In genomic region chr12:6786416-6787094, GRCh38 we compare ENCODE assay signal across 19 cellular contexts. TPM values are rescaled to one million over a fixed set of nuclear protein-coding genes. Genes with fewer than 3 reads are reported as not detected.
A peak's percentile ranks its signal among the peaks of the same experiment; 100 is the strongest.
DNase-seq lines count a peak whose midpoint lies in the region; ATAC-seq and TF ChIP-seq lines count a peak whose summit lies in the region.
"Had no signal": no experiment of that assay in that cellular context is flagged by ENCODE, and none has a peak within 500 bp of the region (broad histone marks: within the 10 kb centered on the region; RNA-seq: fewer than 3 reads in every experiment).

No MANE protein-coding gene starts in this region.

- 62% methylated on average over 9 of the region's 9 CpGs for WGBS in hepatocyte (ENCODE audit: low lambda C conversion rate, missing lambda C conversion rate)

- peak overlapping the region; percentile 45 for H3K27ac ChIP-seq in left ventricle myocardium inferior (replicated peaks)
- H3K27ac ChIP-seq in effector memory CD4-positive, alpha-beta T cell (ENCODE audit: insufficient read depth, low read length, poor library complexity, severe bottlenecking), result peak overlapping the region; percentile 63
- H3K27ac ChIP-seq in hepatocyte, result no peak overlapping the region
- no peak overlapping the region for H3K27ac ChIP-seq in colonic mucosa
- H3K27ac ChIP-seq: cardiac muscle cell, RWPE1, tibial nerve had no signal

- no peaks in the 10 kb centered on the region for H3K9me2 ChIP-seq in hepatocyte (replicated peaks; ENCODE audit: insufficient read depth)

- H3K27me3 ChIP-seq in left ventricle myocardium inferior (ENCODE audit: low read depth), result no peaks in the 10 kb centered on the region
- no peaks in the 10 kb centered on the region for H3K27me3 ChIP-seq in effector memory CD4-positive, alpha-beta T cell (replicated peaks; ENCODE audit: control insufficient read depth, insufficient read depth, low read length, poor library complexity, severe bottlenecking)
- no peaks in the 10 kb centered on the region for H3K27me3 ChIP-seq in hepatocyte
- H3K27me3 ChIP-seq in colonic mucosa, result no peaks in the 10 kb centered on the region
- H3K27me3 ChIP-seq: cardiac muscle cell, MG63, tibial nerve had no signal

- no peaks in the 10 kb centered on the region for H4K20me1 ChIP-seq in hepatocyte (ENCODE audit: insufficient read depth, poor library complexity, severe bottlenecking)

- no peak overlapping the region for H3K4me2 ChIP-seq in hepatocyte

- ATAC-seq in Right ventricle myocardium superior (ENCODE audit: poor library complexity), result no peak
- ATAC-seq in T-helper 17 cell, result peak; percentile 55
- ATAC-seq in HG03280 (IDR thresholded peaks at IDR 0.05; ENCODE audit: unreplicated experiment), result no peak

- no peak overlapping the region for H2AFZ ChIP-seq in hepatocyte

- DNase-seq in left ventricle myocardium inferior (no peak), Right ventricle myocardium superior (no peak), T-helper 17 cell (no peak), hepatocyte (ENCODE audit: low spot score) (no peak), NCI-H345 treated with DMSO at 0.1 percent for 48 hours (lab: John Stamatoyannopoulos, UW; ENCODE audit: unreplicated experiment) (no peak), colonic mucosa (no peak)
- no peak for DNase-seq in effector memory CD4-positive, alpha-beta T cell
- DNase-seq: activated CD4-positive, alpha-beta T cell treated with anti-CD3 and anti-CD28 coated beads for 48 hours; activated effector memory CD4-positive, alpha-beta T cell treated with anti-CD3 and anti-CD28 coated beads, Interleukin-2, amount 50 U/mL, for 16 hours; DMS 273 treated with DMSO at 0.1 percent for 48 hours; MG63; naive B cell; NCI-H2029 had no signal

- TF ChIP-seq CTCF in left ventricle myocardium inferior (IDR thresholded peaks at IDR 0.05; ENCODE audit: borderline replicate concordance), result no peak
- no peak for TF ChIP-seq CTCF in hepatocyte (IDR thresholded peaks at IDR 0.05; ENCODE audit: poor library complexity)
- no peak for TF ChIP-seq CTCF in colonic mucosa (IDR thresholded peaks at IDR 0.05)

- H3K4me1 Mint-ChIP-seq in T-helper 17 cell, result peaks cover 41% of the 10 kb centered on the region
- H3K4me1 Mint-ChIP-seq: naive B cell had no signal

- H3K9ac ChIP-seq in colonic mucosa (ENCODE audit: low read depth in 2 of 2, low read length in 2 of 2), result no peak overlapping the region

- peaks cover 12% of the 10 kb centered on the region for H3K4me1 ChIP-seq in left ventricle myocardium inferior
- H3K4me1 ChIP-seq in effector memory CD4-positive, alpha-beta T cell (ENCODE audit: control insufficient read depth, insufficient read depth, low read length, poor library complexity, severe bottlenecking), result peaks cover 45% of the 10 kb centered on the region
- H3K4me1 ChIP-seq in hepatocyte (ENCODE audit: insufficient read depth), result no peaks in the 10 kb centered on the region
- no peaks in the 10 kb centered on the region for H3K4me1 ChIP-seq in colonic mucosa
- H3K4me1 ChIP-seq: tibial nerve had no signal

- no peaks in the 10 kb centered on the region for H3K27me3 Mint-ChIP-seq in T-helper 17 cell

- no peak overlapping the region for H3K4me3 ChIP-seq in left ventricle myocardium inferior
- H3K4me3 ChIP-seq in effector memory CD4-positive, alpha-beta T cell (ENCODE audit: insufficient read depth, low read depth, low read length, poor library complexity, severe bottlenecking), result peak overlapping the region; percentile 36
- no peak overlapping the region for H3K4me3 ChIP-seq in hepatocyte
- no peak overlapping the region for H3K4me3 ChIP-seq in colonic mucosa
- H3K4me3 ChIP-seq: cardiac muscle cell, MG63, tibial nerve had no signal

- peak overlapping the region; percentile 87 for H3K4me3 Mint-ChIP-seq in T-helper 17 cell
- H3K4me3 Mint-ChIP-seq: naive B cell had no signal

- peak overlapping the region; percentile 92 for H3K27ac Mint-ChIP-seq in T-helper 17 cell

- no peaks in the 10 kb centered on the region for H3K79me2 ChIP-seq in hepatocyte

- H3K36me3 ChIP-seq in left ventricle myocardium inferior (no peaks in the 10 kb centered on the region), hepatocyte (replicated peaks; ENCODE audit: insufficient read depth, low read depth) (no peaks in the 10 kb centered on the region), colonic mucosa (no peaks in the 10 kb centered on the region)
- H3K36me3 ChIP-seq in effector memory CD4-positive, alpha-beta T cell (ENCODE audit: control insufficient read depth, insufficient read depth, low read length), result no peaks in the 10 kb centered on the region
- H3K36me3 ChIP-seq: cardiac muscle cell, MG63, tibial nerve had no signal

- H3K9me3 ChIP-seq in left ventricle myocardium inferior (replicated peaks) (no peaks in the 10 kb centered on the region), T-helper 17 cell (ENCODE audit: control insufficient read depth, low read length, poor library complexity, severe bottlenecking) (no peaks in the 10 kb centered on the region), hepatocyte (ENCODE audit: low read depth) (no peaks in the 10 kb centered on the region), colonic mucosa (no peaks in the 10 kb centered on the region)
- H3K9me3 ChIP-seq in effector memory CD4-positive, alpha-beta T cell (ENCODE audit: control insufficient read depth, low read length), result no peaks in the 10 kb centered on the region
- H3K9me3 ChIP-seq: MG63, tibial nerve had no signal

- intact Hi-C loops in left ventricle myocardium inferior (cut with micrococcal nuclease), result no loop called here
- intact Hi-C loops in Right ventricle myocardium superior (cut with DNase I), result no loop called here
- intact Hi-C loops in colonic mucosa (cut with DNase I), result no loop called here

- peaks cover 2% of the 10 kb centered on the region for H3K36me3 Mint-ChIP-seq in T-helper 17 cell (ENCODE audit: low read depth)
- H3K36me3 Mint-ChIP-seq: naive B cell had no signal

RNA-seq across cellular contexts. Expression of gene CD4, which starts 2.8 kb away (rescaled TPM):
- total RNA-seq in left ventricle myocardium inferior, result 7.4 TPM
- 10.4 TPM for total RNA-seq in Right ventricle myocardium superior
- 100 to 1,000 TPM; 187 to 205 TPM for total RNA-seq in T-helper 17 cell
- total RNA-seq in hepatocyte, result 2.4 and 2.7 TPM in 2 replicates
- 2.7 and 6.4 TPM in 2 replicates for polyA plus RNA-seq in hepatocyte
- total RNA-seq in colonic mucosa, result 10 to 100 TPM in 1 of 2 donors, 1 to 10 TPM in 1; 6.2 to 13.4 TPM
- total RNA-seq: endothelial cell of umbilical vein had no signal
- polyA plus RNA-seq: endothelial cell of umbilical vein had no signal

RNA-seq across cellular contexts. Expression of gene LAG3, which starts 14.2 kb away (rescaled TPM):
- total RNA-seq in left ventricle myocardium inferior (not detected), Right ventricle myocardium superior (0.22 TPM), T-helper 17 cell (1 to 10 TPM; 3.8 to 4.6 TPM), hepatocyte (0.52 and 0.70 TPM in 2 replicates), colonic mucosa (1 to 10 TPM; 1.0 to 1.2 TPM)
- 0.91 and 1.2 TPM in 2 replicates for polyA plus RNA-seq in hepatocyte
- total RNA-seq: renal cortical epithelial cell had no signal
- polyA plus RNA-seq: cardiac muscle cell had no signal

RNA-seq across cellular contexts. Expression of gene PTMS, which starts 20.4 kb away (rescaled TPM):
- 104 TPM for total RNA-seq in left ventricle myocardium inferior
- total RNA-seq in Right ventricle myocardium superior, result 108 TPM
- total RNA-seq in T-helper 17 cell, result 10 to 100 TPM in 1 of 2 donors, 1 to 10 TPM in 1; 7.0 to 12.0 TPM
- 179 and 180 TPM in 2 replicates for total RNA-seq in hepatocyte
- 282 and 315 TPM in 2 replicates for polyA plus RNA-seq in hepatocyte
- 100 to 1,000 TPM; 169 to 182 TPM for total RNA-seq in colonic mucosa

RNA-seq across cellular contexts. Expression of gene MLF2, which starts 33.6 kb away (rescaled TPM):
- 153 TPM for total RNA-seq in left ventricle myocardium inferior
- total RNA-seq in Right ventricle myocardium superior, result 153 TPM
- 100 to 1,000 TPM; 104 to 108 TPM for total RNA-seq in T-helper 17 cell
- 210 and 241 TPM in 2 replicates for total RNA-seq in hepatocyte
- 508 and 535 TPM in 2 replicates for polyA plus RNA-seq in hepatocyte
- total RNA-seq in colonic mucosa, result 100 to 1,000 TPM; 199 to 212 TPM

RNA-seq across cellular contexts. Expression of gene GPR162, which starts 35.1 kb away (rescaled TPM):
- 6.5 TPM for total RNA-seq in left ventricle myocardium inferior
- total RNA-seq in Right ventricle myocardium superior, result 4.4 TPM
- under 1 TPM in 1 of 2 donors, not detected in 1; 0.63 TPM for total RNA-seq in T-helper 17 cell
- total RNA-seq in hepatocyte, result 1.2 and 2.3 TPM in 2 replicates
- 2.3 and 6.2 TPM in 2 replicates for polyA plus RNA-seq in hepatocyte
- total RNA-seq in colonic mucosa, result 1 to 10 TPM; 1.9 to 2.7 TPM

Comparison
In these comparisons a context has a peak if more than half of its experiments do, and no peak if none do; other contexts are left out.
1. H3K27ac ChIP-seq: peak in left ventricle myocardium inferior (single experiment) and effector memory CD4-positive, alpha-beta T cell (single experiment); none in hepatocyte (single experiment) and colonic mucosa (single experiment).
2. RNA of gene CD4, which starts 2.8 kb away (total RNA-seq): 187 to 205 TPM in T-helper 17 cell; 6.2 to 13.4 TPM in colonic mucosa, 10.4 TPM in Right ventricle myocardium superior (single experiment), 7.4 TPM in left ventricle myocardium inferior (single experiment) and 2.4 to 2.7 TPM in hepatocyte; every median in the first group is over 10 times any median in the second.